In the genomic region with DNA sequence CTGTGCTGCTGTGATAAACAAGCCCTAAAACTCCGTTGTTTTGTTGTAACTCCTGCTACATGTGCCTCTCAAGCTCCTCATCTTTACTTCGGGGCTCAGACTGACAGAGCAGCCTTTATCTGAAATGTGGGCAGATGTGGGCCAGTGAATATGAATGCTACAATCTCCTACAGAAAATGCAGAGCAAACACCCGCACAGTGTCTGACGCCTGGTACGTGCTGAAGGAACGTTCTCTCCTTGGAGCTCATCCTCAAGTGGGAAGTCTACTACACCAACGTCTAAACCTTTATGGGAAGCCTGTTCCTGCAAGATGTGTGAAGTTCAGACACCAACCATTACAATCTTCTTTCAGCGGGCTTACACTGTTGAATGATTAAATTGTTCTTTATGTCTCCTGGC, we compare ENCODE assay signal across 32 cellular contexts.
"Had no signal": no experiment of that assay in that cellular context is flagged by ENCODE, and none has a peak within 500 bp of the region (broad histone marks: within the 10 kb centered on the region; RNA-seq: fewer than 3 reads in every experiment).

No MANE protein-coding gene starts in this region.

- H3K27ac Mint-ChIP-seq: activated CD4-positive, alpha-beta memory T cell treated with anti-CD3 and anti-CD28 coated beads for 36 hours; activated CD4-positive, alpha-beta T cell treated with anti-CD3 and anti-CD28 coated beads for 36 hours; activated CD4-positive, alpha-beta T cell treated with anti-CD3 and anti-CD28 coated beads, Interleukin-2, amount 10 ng/mL, durations not matched to agents 7 days and 5 days; activated naive CD4-positive, alpha-beta T cell treated with anti-CD3 and anti-CD28 coated beads for 36 hours; activated naive CD8-positive, alpha-beta T cell treated with anti-CD3 and anti-CD28 coated beads for 36 hours; activated T-helper 1 cell treated with anti-CD3 and anti-CD28 coated beads, Interleukin-12 subunit alpha, Interleukin-12 subunit beta, Interleukin-2, Interleukin-4 antibody, amounts not matched to agents 30 ng/mL and 10 ng/mL and 1 ng/mL, durations not matched to agents 14 hours and 24 hours and 36 hours; T-helper 1 cell treated with Interleukin-12 subunit alpha and Interleukin-12 subunit beta and Interleukin-4 antibody, amounts not matched to agents 30 μg/mL and 1 μg/mL, for 36 hours; T-helper 2 cell treated with Interferon-gamma antibody and Interleukin-4, amounts not matched to agents 5 μg/mL and 100 μg/mL, for 36 hours had no signal

- H3K27me3 ChIP-seq: cardiac muscle cell, MG63, SJSA1 had no signal

- ATAC-seq: activated CD4-positive, alpha-beta T cell treated with anti-CD3 and anti-CD28 coated beads for 36 hours; activated T-cell treated with anti-CD3 and anti-CD28 coated beads, Interleukin-2, amount 50 U/mL, for 4 hours; Panc1 had no signal

- H3K27ac ChIP-seq: cardiac muscle cell, SJSA1 had no signal

- H3K4me2 ChIP-seq: SK-N-SH had no signal

- H3K9me3 Mint-ChIP-seq: activated CD4-positive, alpha-beta memory T cell treated with anti-CD3 and anti-CD28 coated beads for 36 hours; activated naive CD4-positive, alpha-beta T cell treated with anti-CD3 and anti-CD28 coated beads for 36 hours; activated naive CD8-positive, alpha-beta T cell treated with anti-CD3 and anti-CD28 coated beads for 36 hours; activated T-cell treated with anti-CD3 and anti-CD28 coated beads, Interleukin-2, amount 50 U/mL, for 4 hours; activated T-helper 1 cell treated with anti-CD3 and anti-CD28 coated beads, Interleukin-12 subunit alpha, Interleukin-12 subunit beta, Interleukin-2, Interleukin-4 antibody, amounts not matched to agents 30 ng/mL and 10 ng/mL and 1 ng/mL, durations not matched to agents 14 hours and 24 hours and 36 hours; central memory CD8-positive, alpha-beta T cell; T-helper 2 cell treated with Interferon-gamma antibody and Interleukin-4, amounts not matched to agents 5 μg/mL and 100 μg/mL, for 36 hours had no signal

- H3K4me1 Mint-ChIP-seq: activated naive CD8-positive, alpha-beta T cell treated with anti-CD3 and anti-CD28 coated beads for 36 hours; central memory CD8-positive, alpha-beta T cell had no signal

- H3K4me3 Mint-ChIP-seq: activated CD4-positive, alpha-beta memory T cell treated with anti-CD3 and anti-CD28 coated beads for 36 hours; activated CD4-positive, alpha-beta T cell treated with anti-CD3 and anti-CD28 coated beads for 36 hours; activated CD4-positive, alpha-beta T cell treated with anti-CD3 and anti-CD28 coated beads, Interleukin-2, amount 10 ng/mL, durations not matched to agents 7 days and 5 days; activated naive CD4-positive, alpha-beta T cell treated with anti-CD3 and anti-CD28 coated beads for 36 hours; activated naive CD8-positive, alpha-beta T cell treated with anti-CD3 and anti-CD28 coated beads for 36 hours; activated T-cell treated with anti-CD3 and anti-CD28 coated beads, Interleukin-2, amount 50 U/mL, for 4 hours; activated T-helper 1 cell treated with anti-CD3 and anti-CD28 coated beads, Interleukin-12 subunit alpha, Interleukin-12 subunit beta, Interleukin-2, Interleukin-4 antibody, amounts not matched to agents 30 ng/mL and 10 ng/mL and 1 ng/mL, durations not matched to agents 14 hours and 24 hours and 36 hours; central memory CD8-positive, alpha-beta T cell; T-helper 1 cell treated with Interleukin-12 subunit alpha and Interleukin-12 subunit beta and Interleukin-4 antibody, amounts not matched to agents 30 μg/mL and 1 μg/mL, for 36 hours; T-helper 2 cell treated with Interferon-gamma antibody and Interleukin-4, amounts not matched to agents 5 μg/mL and 100 μg/mL, for 36 hours had no signal

- H3K9me3 ChIP-seq: SJSA1, SK-N-SH had no signal

- DNase-seq: activated CD4-positive, alpha-beta memory T cell treated with anti-CD3 and anti-CD28 coated beads for 36 hours; activated CD4-positive, alpha-beta T cell treated with anti-CD3 and anti-CD28 coated beads for 36 hours; activated CD4-positive, alpha-beta T cell treated with anti-CD3 and anti-CD28 coated beads, Interleukin-2, amount 10 ng/mL, durations not matched to agents 7 days and 5 days; activated CD8-positive, alpha-beta memory T cell treated with anti-CD3 and anti-CD28 coated beads, Interleukin-2, amount 50 U/mL, for 4 hours; activated gamma-delta T cell treated with Interleukin-2 at 50 U/mL for 16 hours; activated naive CD4-positive, alpha-beta T cell treated with anti-CD3 and anti-CD28 coated beads for 36 hours; activated naive CD8-positive, alpha-beta T cell treated with anti-CD3 and anti-CD28 coated beads for 36 hours; activated T-cell treated with anti-CD3 and anti-CD28 coated beads for 4 hours; activated T-cell treated with anti-CD3 and anti-CD28 coated beads, Interleukin-2, amount 50 U/mL, for 4 hours; amniotic stem cell; aorta; MG63; NCI-H1048; NCI-H1105 treated with DMSO at 0.1 percent for 48 hours; NCI-H1436; NCI-H1694; NCI-H1930; NCI-H2081 treated with DMSO at 0.1 percent for 48 hours; NCI-H226; NCI-H446 treated with DMSO at 0.1 percent for 48 hours; NCI-H524; NCI-H69; NCI-H82; SHP77 treated with DMSO at 0.1 percent for 48 hours; SK-N-SH had no signal

- H3K4me3 ChIP-seq: cardiac muscle cell, MG63, SJSA1 had no signal

- H3K4me1 ChIP-seq: SJSA1 had no signal

- H3K36me3 Mint-ChIP-seq: activated CD4-positive, alpha-beta memory T cell treated with anti-CD3 and anti-CD28 coated beads for 36 hours; activated naive CD8-positive, alpha-beta T cell treated with anti-CD3 and anti-CD28 coated beads for 36 hours had no signal

- H3K36me3 ChIP-seq: cardiac muscle cell, MG63, SJSA1 had no signal

- H3K9ac ChIP-seq: SK-N-SH had no signal
